Comparison of ENCODE assay signal across 29 cellular contexts in the genomic region with DNA sequence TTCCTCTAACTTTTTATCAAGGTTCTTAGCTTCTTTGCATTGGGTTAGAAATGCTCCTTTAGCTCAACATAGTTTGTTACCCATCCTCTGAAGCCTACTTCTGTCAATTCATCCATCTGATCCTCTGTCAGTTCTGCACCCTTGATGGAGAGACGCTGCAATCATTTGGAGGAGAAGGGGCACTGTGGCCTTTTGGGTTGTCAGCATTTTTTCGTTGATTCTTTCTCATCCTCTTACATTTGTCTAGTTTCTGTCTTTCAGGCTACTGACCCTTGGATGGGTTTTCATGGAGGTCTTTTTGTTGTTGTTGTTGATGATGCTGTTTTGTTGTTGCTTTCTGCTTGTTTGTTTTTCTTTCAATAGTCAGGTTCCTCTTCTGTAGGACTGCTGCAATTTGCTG.
"Had no signal": no experiment of that assay in that cellular context is flagged by ENCODE, and none has a peak within 500 bp of the region (broad histone marks: within the 10 kb centered on the region; RNA-seq: fewer than 3 reads in every experiment).

No MANE protein-coding gene starts in this region.

- H3K4me3 ChIP-seq: colonic mucosa, coronary artery, dorsolateral prefrontal cortex, esophagus muscularis mucosa, esophagus squamous epithelium, gastrocnemius medialis, gastroesophageal sphincter, heart left ventricle, heart right ventricle had no signal

- H3K27me3 Mint-ChIP-seq: dendritic cell treated with granulocyte-macrophage colony-stimulating factor and Interleukin-4, amounts not matched to agents 40 ng/mL and 50 ng/mL, for 4 days had no signal

- FAIRE-seq: colon, endometrium, endothelial cell of umbilical vein, frontal cortex had no signal

- DNase-seq: colonic mucosa; cortex of kidney; dermis blood vessel endothelial cell; dorsolateral prefrontal cortex; effector CD4-positive, alpha-beta T cell; effector CD8-positive, alpha-beta T cell; effector memory CD4-positive, alpha-beta T cell; effector memory CD8-positive, alpha-beta T cell; endodermal cell; erythroblast; esophagus squamous epithelium; foreskin fibroblast; foreskin keratinocyte; foreskin melanocyte; gastrocnemius medialis; glutamatergic neuron; head of caudate nucleus; heart left ventricle; heart right ventricle had no signal

- H3K27me3 ChIP-seq: colonic mucosa, esophagus muscularis mucosa, esophagus squamous epithelium, foreskin keratinocyte, gastrocnemius medialis, gastroesophageal sphincter, heart left ventricle, heart right ventricle had no signal

- H3K36me3 ChIP-seq: colonic mucosa, esophagus muscularis mucosa, esophagus squamous epithelium, gastrocnemius medialis, gastroesophageal sphincter, heart left ventricle, heart right ventricle had no signal

- H3K27ac Mint-ChIP-seq: dendritic cell treated with granulocyte-macrophage colony-stimulating factor and Interleukin-4, amounts not matched to agents 40 ng/mL and 50 ng/mL, for 4 days; effector memory CD8-positive, alpha-beta T cell; endodermal cell had no signal

- H3K9me3 ChIP-seq: colonic mucosa, esophagus squamous epithelium, gastrocnemius medialis had no signal

- H3K4me3 Mint-ChIP-seq: dendritic cell treated with granulocyte-macrophage colony-stimulating factor and Interleukin-4, amounts not matched to agents 40 ng/mL and 50 ng/mL, for 4 days; effector memory CD8-positive, alpha-beta T cell; endodermal cell had no signal

- H3K27ac ChIP-seq: colonic mucosa, coronary artery, dorsolateral prefrontal cortex, epithelial cell of prostate, esophagus muscularis mucosa, esophagus squamous epithelium, foreskin keratinocyte, gastrocnemius medialis, gastroesophageal sphincter, heart left ventricle, heart right ventricle had no signal

- ATAC-seq: effector memory CD8-positive, alpha-beta T cell; esophagus mucosa; foreskin keratinocyte; gastrocnemius medialis; gastroesophageal sphincter; heart left ventricle; heart right ventricle had no signal

- H3K4me1 ChIP-seq: colonic mucosa, esophagus squamous epithelium, foreskin keratinocyte, gastrocnemius medialis, heart left ventricle, heart right ventricle had no signal
